8 cellular contexts compared by ENCODE assay signal in the genomic region with DNA sequence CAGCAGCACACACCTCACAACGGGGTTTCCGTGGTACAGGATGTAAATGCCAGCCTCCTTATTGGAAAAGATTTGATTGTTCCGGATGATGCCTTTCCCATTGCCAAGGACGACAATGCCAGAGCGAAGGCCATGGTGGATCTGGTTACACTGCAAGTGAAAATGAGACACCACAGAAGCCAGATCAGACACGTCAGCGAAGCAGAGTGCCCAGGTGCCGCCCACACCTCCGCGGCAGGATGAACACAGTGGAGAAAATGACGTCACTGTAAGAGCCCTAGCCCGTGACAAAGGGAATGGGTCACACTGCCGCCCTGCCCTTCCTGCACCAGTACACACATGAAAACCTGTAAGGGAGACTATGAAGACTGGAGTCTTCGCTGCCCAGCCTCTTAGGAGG. TPM values are rescaled to one million over a fixed set of nuclear protein-coding genes. Genes with fewer than 3 reads are reported as not detected.
DNase-seq lines count a peak whose midpoint lies in the region; ATAC-seq and TF ChIP-seq lines count a peak whose summit lies in the region.

No MANE protein-coding gene starts in this region.

- H3K36me3 ChIP-seq in breast epithelium (no peaks in the 10 kb centered on the region), PC-3 (ENCODE audit: low read depth, low read length) (no peaks in the 10 kb centered on the region), WERI-Rb-1 (peaks cover 91% of the 10 kb centered on the region)

- TF ChIP-seq CTCF in breast epithelium (IDR thresholded peaks at IDR 0.05) (no peak), PC-3 (conservative IDR thresholded peaks at IDR 0.05; ENCODE audit: low read depth, low read length) (no peak), WERI-Rb-1 (IDR thresholded peaks at IDR 0.05; ENCODE audit: low read depth, low read length) (no peak), endothelial cell (IDR thresholded peaks at IDR 0.05; ENCODE audit: unreplicated experiment) (no peak)

- H3K4me1 Mint-ChIP-seq in T-helper 2 cell treated with Interferon-gamma antibody and Interleukin-4, amounts not matched to agents 5 μg/mL and 100 μg/mL, for 36 hours (ENCODE audit: low read depth): peaks cover 5% of the 10 kb centered on the region
- H3K4me1 Mint-ChIP-seq in endothelial cell (ENCODE audit: unreplicated experiment): no peaks in the 10 kb centered on the region

- peak overlapping the region; percentile 31 for H3K27ac Mint-ChIP-seq in T-helper 2 cell treated with Interferon-gamma antibody and Interleukin-4, amounts not matched to agents 5 μg/mL and 100 μg/mL, for 36 hours
- H3K27ac Mint-ChIP-seq in endothelial cell (ENCODE audit: unreplicated experiment): no peak overlapping the region

- ATAC-seq in GM21825 (IDR thresholded peaks at IDR 0.05; ENCODE audit: unreplicated experiment) (peak; percentile 62), PC-3 (no peak), GM21737 (IDR thresholded peaks at IDR 0.05; ENCODE audit: unreplicated experiment) (no peak)

- H3K4me2 ChIP-seq in PC-3 (ENCODE audit: low read length): no peak overlapping the region

- H3K27me3 ChIP-seq in breast epithelium: no peaks in the 10 kb centered on the region
- H3K27me3 ChIP-seq in PC-3 (ENCODE audit: low read length): no peaks in the 10 kb centered on the region
- no peaks in the 10 kb centered on the region for H3K27me3 ChIP-seq in WERI-Rb-1 (ENCODE audit: insufficient read depth, low read depth, severe bottlenecking)

- CTCF ChIA-PET in PC-3 (lab: Charles Lee): no interaction called here

- H3K79me2 ChIP-seq in PC-3 (ENCODE audit: low read length): no peaks in the 10 kb centered on the region

- H3K27ac ChIP-seq in breast epithelium (peak overlapping the region; percentile 67 to 77), PC-3 (ENCODE audit: low read length) (no peak overlapping the region), WERI-Rb-1 (no peak overlapping the region)

- intact Hi-C loops in breast epithelium (cut with DNase I; ENCODE audit: low total_unique reads): no loop called here
- intact Hi-C loops in PC-3 (cut with micrococcal nuclease): no loop called here

- H3K36me3 Mint-ChIP-seq in T-helper 2 cell treated with Interferon-gamma antibody and Interleukin-4, amounts not matched to agents 5 μg/mL and 100 μg/mL, for 36 hours (ENCODE audit: low read depth): no peaks in the 10 kb centered on the region
- H3K36me3 Mint-ChIP-seq in endothelial cell (ENCODE audit: low read depth, unreplicated experiment): peaks cover 30% of the 10 kb centered on the region

- H3K4me3 Mint-ChIP-seq in T-helper 2 cell treated with Interferon-gamma antibody and Interleukin-4, amounts not matched to agents 5 μg/mL and 100 μg/mL, for 36 hours: peak overlapping the region; percentile 39
- no peak overlapping the region for H3K4me3 Mint-ChIP-seq in endothelial cell (ENCODE audit: unreplicated experiment)

- H4K20me1 ChIP-seq in PC-3 (ENCODE audit: low read length): no peaks in the 10 kb centered on the region

- H3K9ac ChIP-seq in PC-3 (ENCODE audit: low read length): no peak overlapping the region

- no peaks in the 10 kb centered on the region for H3F3A ChIP-seq in PC-3 (ENCODE audit: low read length, unreplicated experiment)

- H3K4me3 ChIP-seq in breast epithelium: peak overlapping the region in 2 of 3 donors; percentile 22 to 47
- no peak overlapping the region for H3K4me3 ChIP-seq in PC-3 (ENCODE audit: low read length)
- no peak overlapping the region for H3K4me3 ChIP-seq in WERI-Rb-1 (ENCODE audit: low read depth, low read length)

- H3K9me2 ChIP-seq in PC-3 (replicated peaks; ENCODE audit: low read length): no peaks in the 10 kb centered on the region

- H3K27me3 Mint-ChIP-seq in T-helper 2 cell treated with Interferon-gamma antibody and Interleukin-4, amounts not matched to agents 5 μg/mL and 100 μg/mL, for 36 hours (ENCODE audit: low read depth): no peaks in the 10 kb centered on the region
- peaks cover 3% of the 10 kb centered on the region for H3K27me3 Mint-ChIP-seq in endothelial cell (ENCODE audit: unreplicated experiment)

- peak; percentile 45 for DNase-seq in T-helper 2 cell treated with Interferon-gamma antibody and Interleukin-4, amounts not matched to agents 5 μg/mL and 100 μg/mL, for 36 hours (ENCODE audit: low spot score)
- peak in 1 of 2 donors; percentile 75 for DNase-seq in breast epithelium (ENCODE audit: low spot score in 2 of 2)
- DNase-seq in stimulated activated CD4-positive, alpha-beta T cell treated with anti-CD3 and anti-CD28 coated beads, Interleukin-2, amount 100 ng/mL, for 4 hours (ENCODE audit: low read depth): peak; percentile 65
- DNase-seq in PC-3: no peak
- no peak for DNase-seq in WERI-Rb-1
- no peak for DNase-seq in endothelial cell (ENCODE audit: low spot score)

- no peak for TF ChIP-seq POLR2A in breast epithelium (IDR thresholded peaks at IDR 0.05)

- POLR2A ChIA-PET in PC-3 (lab: Charles Lee; ENCODE audit: unreplicated experiment): no interaction called here

- H3K4me1 ChIP-seq in breast epithelium (no peaks in the 10 kb centered on the region), PC-3 (ENCODE audit: insufficient read depth, low read length) (no peaks in the 10 kb centered on the region)

- no peak overlapping the region for H2AFZ ChIP-seq in PC-3 (ENCODE audit: low read length)

- H3K9me3 ChIP-seq in breast epithelium: no peaks in the 10 kb centered on the region
- no peaks in the 10 kb centered on the region for H3K9me3 ChIP-seq in PC-3 (ENCODE audit: low read length)
- no peaks in the 10 kb centered on the region for H3K9me3 ChIP-seq in WERI-Rb-1 (ENCODE audit: severe bottlenecking)

- no peaks in the 10 kb centered on the region for H3K9me3 Mint-ChIP-seq in T-helper 2 cell treated with Interferon-gamma antibody and Interleukin-4, amounts not matched to agents 5 μg/mL and 100 μg/mL, for 36 hours
- H3K9me3 Mint-ChIP-seq in endothelial cell (ENCODE audit: unreplicated experiment): no peaks in the 10 kb centered on the region

- no TSS peak for BruUV-seq in PC-3 (replicated peaks; lab: Mats Ljungman, UMichigan)

RNA-seq across cellular contexts. Expression of gene POLR1E, which starts 43.4 kb away (rescaled TPM):
- total RNA-seq in breast epithelium: 10 to 100 TPM; 28.8 to 33.9 (median 30.8) TPM
- 37.0 and 37.2 TPM in 2 replicates for total RNA-seq in PC-3 (2014; rRNA removed)
- 16.9 TPM for total RNA-seq in endothelial cell (ENCODE audit: unreplicated experiment)

RNA-seq across cellular contexts. Expression of gene FBXO10, which starts 47.1 kb away (rescaled TPM):
- total RNA-seq in breast epithelium: 1 to 10 TPM; 5.1 to 6.9 (median 5.9) TPM
- total RNA-seq in PC-3 (2014; rRNA removed): 2.6 and 5.1 TPM in 2 replicates
- total RNA-seq in endothelial cell (ENCODE audit: unreplicated experiment): 24.2 TPM

Comparison
In these comparisons a context has a peak if more than half of its experiments do, and no peak if none do; other contexts are left out.
1. DNase-seq: peak in T-helper 2 cell treated with Interferon-gamma antibody and Interleukin-4, amounts not matched to agents 5 μg/mL and 100 μg/mL, for 36 hours (single experiment) and stimulated activated CD4-positive, alpha-beta T cell treated with anti-CD3 and anti-CD28 coated beads, Interleukin-2, amount 100 ng/mL, for 4 hours (single experiment); none in PC-3 (single experiment), WERI-Rb-1 (single experiment) and endothelial cell (single experiment).
2. H3K27ac ChIP-seq: peak in breast epithelium (2 of 2); none in PC-3 (single experiment) and WERI-Rb-1 (single experiment).
3. H3K4me3 ChIP-seq: peak in breast epithelium (2 of 3); none in PC-3 (single experiment) and WERI-Rb-1 (single experiment).